In genomic region chr2:118186110-118186857, GRCh38 we compare ENCODE assay signal across 1 cellular context.
A peak's percentile ranks its signal among the peaks of the same experiment; 100 is the strongest.
TF ChIP-seq lines count a peak whose summit lies in the region.

No MANE protein-coding gene starts in this region.

TF ChIP-seq in HEK293, 187 proteins besides CTCF, POLR2A, EP300 and RAD21 (continued from another document and continues in another):
- TF ChIP-seq ZBTB11 (tag by site-specific recombination; conservative IDR thresholded peaks at IDR 0.05; ENCODE audit: low read depth) = peak; percentile 69
- peak; percentile 34 for TF ChIP-seq SP7 (tag by site-specific recombination; IDR thresholded peaks at IDR 0.05)
- no peak for TF ChIP-seq ZNF48 (tag by site-specific recombination; IDR thresholded peaks at IDR 0.05)
- TF ChIP-seq ZIC2 (tag by site-specific recombination; IDR thresholded peaks at IDR 0.05) = no peak
- no peak for TF ChIP-seq ZNF585B (tag by site-specific recombination; IDR thresholded peaks at IDR 0.05)
- peak; percentile 59 for TF ChIP-seq PATZ1 (tag by site-specific recombination; IDR thresholded peaks at IDR 0.05)
- TF ChIP-seq BCL6B (tag by site-specific recombination; IDR thresholded peaks at IDR 0.05) = no peak
- no peak for TF ChIP-seq ZNF155 (tag by site-specific recombination; IDR thresholded peaks at IDR 0.05)
- no peak for TF ChIP-seq REPIN1 (tag by site-specific recombination; IDR thresholded peaks at IDR 0.05; ENCODE audit: low read depth)
- no peak for TF ChIP-seq ZNF239 (tag by site-specific recombination; IDR thresholded peaks at IDR 0.05)
- TF ChIP-seq ZFP37 (tag by site-specific recombination; IDR thresholded peaks at IDR 0.05) = no peak
- TF ChIP-seq INSM2 (tag by site-specific recombination; IDR thresholded peaks at IDR 0.05) = 0 out of 2 replicates have a peak, but pooled peaks have one; percentile 30
- 0 out of 2 replicates have a peak, but pooled peaks have one; percentile 60 for TF ChIP-seq ZNF692 (tag by site-specific recombination; IDR thresholded peaks at IDR 0.05)
- TF ChIP-seq REST (tag by site-specific recombination; IDR thresholded peaks at IDR 0.05) = no peak
- no peak for TF ChIP-seq ZNF513 (tag by site-specific recombination; IDR thresholded peaks at IDR 0.05)
- TF ChIP-seq ZFHX2 (tag by site-specific recombination; conservative IDR thresholded peaks at IDR 0.05) = no peak
- no peak for TF ChIP-seq ZNF521 (tag by site-specific recombination; IDR thresholded peaks at IDR 0.05)
- TF ChIP-seq ZNF423 (tag by site-specific recombination; IDR thresholded peaks at IDR 0.05) = no peak
- no peak for TF ChIP-seq ZNF114 (tag by site-specific recombination; IDR thresholded peaks at IDR 0.05)
- TF ChIP-seq BCL11B (tag by site-specific recombination; IDR thresholded peaks at IDR 0.05; ENCODE audit: low read depth) = no peak
- TF ChIP-seq OVOL3 (tag by site-specific recombination; IDR thresholded peaks at IDR 0.05) = no peak
- no peak for TF ChIP-seq MEIS1 (CRISPR knock-in tag; IDR thresholded peaks at IDR 0.05; ENCODE audit: borderline replicate concordance)
- TF ChIP-seq SCRT1 (tag by site-specific recombination; IDR thresholded peaks at IDR 0.05; ENCODE audit: borderline replicate concordance) = no peak
- no peak for TF ChIP-seq ZNF112 (tag by site-specific recombination; IDR thresholded peaks at IDR 0.05)
- no peak for TF ChIP-seq ZNF221 (tag by site-specific recombination; IDR thresholded peaks at IDR 0.05; ENCODE audit: borderline replicate concordance)
- no peak for TF ChIP-seq ZNF324 (tag by site-specific recombination; IDR thresholded peaks at IDR 0.05)
- no peak for TF ChIP-seq GLI2 (tag by site-specific recombination; IDR thresholded peaks at IDR 0.05; ENCODE audit: borderline replicate concordance, low read depth)
- no peak for TF ChIP-seq ZNF544 (tag by site-specific recombination; IDR thresholded peaks at IDR 0.05)
- TF ChIP-seq ZNF335 (tag by site-specific recombination; conservative IDR thresholded peaks at IDR 0.05) = peak; percentile 64
- peak; percentile 90 for TF ChIP-seq ZXDB (tag by site-specific recombination; IDR thresholded peaks at IDR 0.05)
- no peak for TF ChIP-seq ZNF274 (IDR thresholded peaks at IDR 0.05; ENCODE audit: low read length)
- no peak for TF ChIP-seq ZNF274 (tag by site-specific recombination; IDR thresholded peaks at IDR 0.05; ENCODE audit: borderline replicate concordance)
- no peak; the same call in 1 of the 2 replicates for TF ChIP-seq OSR2 (tag by site-specific recombination; IDR thresholded peaks at IDR 0.05)
- TF ChIP-seq ZNF501 (tag by site-specific recombination; IDR thresholded peaks at IDR 0.05) = 0 out of 2 replicates have a peak, but pooled peaks have one; percentile 44
- no peak for TF ChIP-seq ZNF707 (tag by site-specific recombination; IDR thresholded peaks at IDR 0.05)
- no peak for TF ChIP-seq ZNF174 (tag by site-specific recombination; IDR thresholded peaks at IDR 0.05)
- peak; percentile 37; the same call in 1 of the 2 replicates for TF ChIP-seq WT1 (tag by site-specific recombination; IDR thresholded peaks at IDR 0.05)
- TF ChIP-seq ZNF473 (tag by site-specific recombination; IDR thresholded peaks at IDR 0.05) = no peak
- no peak for TF ChIP-seq EGR2 (tag by site-specific recombination; IDR thresholded peaks at IDR 0.05; ENCODE audit: low read depth)
- TF ChIP-seq ZBTB7A (tag by site-specific recombination; IDR thresholded peaks at IDR 0.05; ENCODE audit: low read depth) = no peak
- TF ChIP-seq ZNF747 (tag by site-specific recombination; IDR thresholded peaks at IDR 0.05) = no peak
- TF ChIP-seq KLF10 (tag by site-specific recombination; IDR thresholded peaks at IDR 0.05) = no peak
- TF ChIP-seq GLIS2 (tag by site-specific recombination; IDR thresholded peaks at IDR 0.05) = no peak
- no peak for TF ChIP-seq ZNF146 (tag by site-specific recombination; IDR thresholded peaks at IDR 0.05)
- TF ChIP-seq ZNF202 (tag by site-specific recombination; IDR thresholded peaks at IDR 0.05; ENCODE audit: borderline replicate concordance) = no peak
- peak; percentile 46 for TF ChIP-seq FEZF1 (tag by site-specific recombination; IDR thresholded peaks at IDR 0.05)
- TF ChIP-seq HOXD13 (CRISPR knock-in tag; IDR thresholded peaks at IDR 0.05; ENCODE audit: borderline replicate concordance) = no peak
- TF ChIP-seq ZNF404 (tag by site-specific recombination; IDR thresholded peaks at IDR 0.05) = no peak
- no peak for TF ChIP-seq ZNF548 (tag by site-specific recombination; IDR thresholded peaks at IDR 0.05)
- no peak for TF ChIP-seq ZNF18 (tag by site-specific recombination; IDR thresholded peaks at IDR 0.05)
- TF ChIP-seq KLF17 (tag by site-specific recombination; IDR thresholded peaks at IDR 0.05) = no peak
